ENCODE assay signal across 13 cellular contexts in genomic region chr3:158658889-158659288, GRCh38.
"Had no signal": no experiment of that assay in that cellular context is flagged by ENCODE, and none has a peak within 500 bp of the region (broad histone marks: within the 10 kb centered on the region; RNA-seq: fewer than 3 reads in every experiment).

No MANE protein-coding gene starts in this region.

- H3K27me3 Mint-ChIP-seq: activated CD4-positive, alpha-beta memory T cell treated with anti-CD3 and anti-CD28 coated beads for 36 hours; activated naive CD4-positive, alpha-beta T cell treated with anti-CD3 and anti-CD28 coated beads, Interleukin-2, amount 50 U/mL, for 24 hours; memory B cell; naive thymus-derived CD8-positive, alpha-beta T cell had no signal

- ATAC-seq: body of pancreas had no signal

- H3K4me3 ChIP-seq: body of pancreas, colonic mucosa, esophagus squamous epithelium, left lung, pancreas, tibial artery, uterus had no signal

- DNase-seq: activated CD4-positive, CD25-positive, alpha-beta regulatory T cell treated with anti-CD3 and anti-CD28 coated beads, Interleukin-2, amount 50 U/mL, for 72 hours; central memory CD4-positive, alpha-beta T cell; colonic mucosa; esophagus squamous epithelium; left lung had no signal

- H3K9me3 ChIP-seq: body of pancreas, colonic mucosa, esophagus squamous epithelium, left lung, pancreas, tibial artery, uterus had no signal

- H3K4me1 ChIP-seq: body of pancreas, colonic mucosa, tibial artery, uterus had no signal

- H3K27me3 ChIP-seq: body of pancreas, colonic mucosa, esophagus squamous epithelium, left lung, pancreas, tibial artery, uterus had no signal

- H3K9me3 Mint-ChIP-seq: activated CD4-positive, alpha-beta memory T cell treated with anti-CD3 and anti-CD28 coated beads for 36 hours; activated naive CD4-positive, alpha-beta T cell treated with anti-CD3 and anti-CD28 coated beads, Interleukin-2, amount 50 U/mL, for 24 hours; memory B cell; naive thymus-derived CD8-positive, alpha-beta T cell had no signal

- H3K36me3 ChIP-seq: colonic mucosa, uterus had no signal

- H3K27ac ChIP-seq: body of pancreas, colonic mucosa, pancreas, tibial artery had no signal

- H3K27ac Mint-ChIP-seq: activated CD4-positive, alpha-beta memory T cell treated with anti-CD3 and anti-CD28 coated beads for 36 hours; activated naive CD4-positive, alpha-beta T cell treated with anti-CD3 and anti-CD28 coated beads, Interleukin-2, amount 50 U/mL, for 24 hours; memory B cell had no signal

- H3K4me3 Mint-ChIP-seq: activated CD4-positive, alpha-beta memory T cell treated with anti-CD3 and anti-CD28 coated beads for 36 hours; activated naive CD4-positive, alpha-beta T cell treated with anti-CD3 and anti-CD28 coated beads, Interleukin-2, amount 50 U/mL, for 24 hours; memory B cell; naive thymus-derived CD8-positive, alpha-beta T cell had no signal

- H3K4me1 Mint-ChIP-seq: memory B cell had no signal
